Comparison of ENCODE assay signal across 17 cellular contexts in the genomic region with DNA sequence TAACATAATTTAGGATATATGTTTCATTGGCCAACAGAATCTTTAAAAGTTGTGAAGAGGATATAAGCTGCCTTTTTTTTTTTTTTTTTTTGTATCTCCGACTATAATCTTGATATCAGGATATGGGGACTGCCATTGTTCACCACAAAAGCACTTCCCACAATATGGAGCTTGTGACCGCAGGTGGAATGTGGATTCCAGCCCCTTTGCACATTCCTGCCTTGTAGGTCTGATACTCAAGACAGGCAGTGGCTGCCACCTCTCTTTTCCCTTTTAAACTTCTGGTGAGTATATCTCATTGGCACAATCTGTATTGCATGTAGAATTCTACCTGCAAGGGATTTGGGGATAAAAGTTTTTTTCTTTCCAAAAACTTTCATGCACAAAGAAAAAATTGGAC.
DNase-seq lines count a peak whose midpoint lies in the region; ATAC-seq and TF ChIP-seq lines count a peak whose summit lies in the region.
"Had no signal": no experiment of that assay in that cellular context is flagged by ENCODE, and none has a peak within 500 bp of the region (broad histone marks: within the 10 kb centered on the region; RNA-seq: fewer than 3 reads in every experiment).

No MANE protein-coding gene starts in this region.

- no peak overlapping the region for H2BK15ac ChIP-seq in mesendoderm (replicated peaks; ENCODE audit: low read depth)

- H3K9me2 ChIP-seq in GM23338 (ENCODE audit: insufficient read depth): no peaks in the 10 kb centered on the region

- no peak for ATAC-seq in GM23338
- ATAC-seq: A549; CD8-positive, alpha-beta T cell had no signal

- no CpG with 5 or more reads among the region's 2 CpGs for WGBS in mesendoderm (ENCODE audit: extremely low coverage, insufficient coverage, low lambda C conversion rate)

- H3K56ac ChIP-seq in mesendoderm (ENCODE audit: low read length): no peak overlapping the region

- H3K36me3 ChIP-seq in GM23338 (ENCODE audit: insufficient read depth): no peaks in the 10 kb centered on the region
- H3K36me3 ChIP-seq in mesendoderm (ENCODE audit: control insufficient read depth, insufficient read depth, low read length): no peaks in the 10 kb centered on the region
- H3K36me3 ChIP-seq: BLaER1 treated with 17β-estradiol and CSF1 and Interleukin-3, amounts not matched to agents 10 nM and 100 nM had no signal

- no peak overlapping the region for H4K8ac ChIP-seq in mesendoderm (ENCODE audit: low read depth, low read length)

- H3K4me3 Mint-ChIP-seq in GM23338: no peak overlapping the region
- H3K4me3 Mint-ChIP-seq: B cell; CD4-positive, alpha-beta T cell; CD8-positive, alpha-beta T cell had no signal

- no peak overlapping the region for H2BK5ac ChIP-seq in mesendoderm (ENCODE audit: low read length)

- no peaks in the 10 kb centered on the region for H3K9me3 Mint-ChIP-seq in GM23338
- H3K9me3 Mint-ChIP-seq: CD4-positive, alpha-beta T cell; CD8-positive, alpha-beta T cell had no signal

- H3K36me3 Mint-ChIP-seq in GM23338 (ENCODE audit: low read depth): no peaks in the 10 kb centered on the region; the same call in 2 of the 3 replicates
- H3K36me3 Mint-ChIP-seq: CD8-positive, alpha-beta T cell had no signal

- TF ChIP-seq CTCF in GM23338 (conservative IDR thresholded peaks at IDR 0.05; ENCODE audit: low read depth in 2 of 2): no peak
- no peak for TF ChIP-seq CTCF in GM10266 (IDR thresholded peaks at IDR 0.05; ENCODE audit: control insufficient read depth, insufficient read depth, low read depth, missing control alignments)

- no peak overlapping the region for H3K4me2 ChIP-seq in GM23338
- H3K4me2 ChIP-seq in mesendoderm (ENCODE audit: low read length): no peak overlapping the region
- H3K4me2 ChIP-seq: A549; BLaER1 treated with 17β-estradiol and CSF1 and Interleukin-3, amounts not matched to agents 10 nM and 100 nM had no signal

- no peaks in the 10 kb centered on the region for H3F3A ChIP-seq in GM23338 (replicated peaks; ENCODE audit: low read depth)

- H2AFZ ChIP-seq in GM23338: no peak overlapping the region

- H3K4me1 ChIP-seq in GM23338 (ENCODE audit: insufficient read depth) (no peaks in the 10 kb centered on the region; the same call in 1 of the 2 replicates), mesendoderm (ENCODE audit: control insufficient read depth, low read depth, low read length) (no peaks in the 10 kb centered on the region)
- H3K4me1 ChIP-seq: A549, Caco-2 had no signal

- H3K4ac ChIP-seq in mesendoderm (ENCODE audit: low read depth, low read length): no peak overlapping the region

- no peak overlapping the region for H3K18ac ChIP-seq in mesendoderm (ENCODE audit: low read length)

- H3K4me3 ChIP-seq in GM23338 (no peak overlapping the region), mesendoderm (ENCODE audit: low read length) (no peak overlapping the region)
- H3K4me3 ChIP-seq: A549; BLaER1 treated with 17β-estradiol and CSF1 and Interleukin-3, amounts not matched to agents 10 nM and 100 nM had no signal

- H3K23ac ChIP-seq in mesendoderm (ENCODE audit: low read length): no peak overlapping the region

- no peaks in the 10 kb centered on the region for H3K79me1 ChIP-seq in mesendoderm (ENCODE audit: low read length)

- DNase-seq in GM23338 (ENCODE audit: low spot score) (peak; percentile 32), RPMI7951 (ENCODE audit: low read depth) (peak; percentile 2), mesendoderm (peak; percentile 77), GM10266 (ENCODE audit: extremely low spot score) (no peak), COR-L47 (lab: John Stamatoyannopoulos, UW) (no peak)
- DNase-seq: AML-193; Caco-2; Calu3; CD4-positive, alpha-beta T cell; CD8-positive, alpha-beta T cell; DMS79 treated with DMSO at 0.1 percent for 48 hours; GDM1 had no signal

- no peaks in the 10 kb centered on the region for H3K79me2 ChIP-seq in GM23338 (replicated peaks; ENCODE audit: insufficient read depth)
- H3K79me2 ChIP-seq in mesendoderm (ENCODE audit: control insufficient read depth, insufficient read depth, low read length): no peaks in the 10 kb centered on the region

- H2BK120ac ChIP-seq in mesendoderm (ENCODE audit: low read depth, low read length): no peak overlapping the region

- H4K5ac ChIP-seq in mesendoderm (ENCODE audit: low read length): no peak overlapping the region

- H3K27ac Mint-ChIP-seq in GM23338: no peak overlapping the region; the same call in 1 of the 2 replicates
- H3K27ac Mint-ChIP-seq: B cell; CD4-positive, alpha-beta T cell; CD8-positive, alpha-beta T cell had no signal

- peaks cover 2% of the 10 kb centered on the region for H3K27me3 Mint-ChIP-seq in GM23338 (ENCODE audit: insufficient read depth, low read depth, poor library complexity)
- H3K27me3 Mint-ChIP-seq: B cell; CD4-positive, alpha-beta T cell had no signal

- no peak overlapping the region for H2AK5ac ChIP-seq in mesendoderm (ENCODE audit: low read length)

- H3K9ac ChIP-seq in mesendoderm (ENCODE audit: low read length): no peak overlapping the region
- H3K9ac ChIP-seq: BLaER1 treated with 17β-estradiol and CSF1 and Interleukin-3, amounts not matched to agents 10 nM and 100 nM had no signal

- H3K27me3 ChIP-seq in GM23338 (ENCODE audit: insufficient read depth) (no peaks in the 10 kb centered on the region), mesendoderm (ENCODE audit: insufficient read depth, low read length, poor library complexity) (no peaks in the 10 kb centered on the region)
- H3K27me3 ChIP-seq: BLaER1 treated with 17β-estradiol and CSF1 and Interleukin-3, amounts not matched to agents 10 nM and 100 nM had no signal

- H3K4me1 Mint-ChIP-seq in GM23338: peaks cover 13% of the 10 kb centered on the region
- H3K4me1 Mint-ChIP-seq: B cell had no signal

- H3K27ac ChIP-seq in GM23338 (ENCODE audit: low read depth): no peak overlapping the region
- H3K27ac ChIP-seq in mesendoderm (ENCODE audit: low read depth, low read length): no peak overlapping the region
- H3K27ac ChIP-seq: 22Rv1; A549; BLaER1 treated with 17β-estradiol and CSF1 and Interleukin-3, amounts not matched to agents 10 nM and 100 nM; C4-2B had no signal

- H4K20me1 ChIP-seq in GM23338 (replicated peaks; ENCODE audit: insufficient read depth): no peaks in the 10 kb centered on the region
- H4K20me1 ChIP-seq: BLaER1 treated with 17β-estradiol and CSF1 and Interleukin-3, amounts not matched to agents 10 nM and 100 nM had no signal

TF ChIP-seq in GM23338, 12 proteins besides CTCF, POLR2A, EP300 and RAD21 (continues in another document):
- TF ChIP-seq, protein P1, sequence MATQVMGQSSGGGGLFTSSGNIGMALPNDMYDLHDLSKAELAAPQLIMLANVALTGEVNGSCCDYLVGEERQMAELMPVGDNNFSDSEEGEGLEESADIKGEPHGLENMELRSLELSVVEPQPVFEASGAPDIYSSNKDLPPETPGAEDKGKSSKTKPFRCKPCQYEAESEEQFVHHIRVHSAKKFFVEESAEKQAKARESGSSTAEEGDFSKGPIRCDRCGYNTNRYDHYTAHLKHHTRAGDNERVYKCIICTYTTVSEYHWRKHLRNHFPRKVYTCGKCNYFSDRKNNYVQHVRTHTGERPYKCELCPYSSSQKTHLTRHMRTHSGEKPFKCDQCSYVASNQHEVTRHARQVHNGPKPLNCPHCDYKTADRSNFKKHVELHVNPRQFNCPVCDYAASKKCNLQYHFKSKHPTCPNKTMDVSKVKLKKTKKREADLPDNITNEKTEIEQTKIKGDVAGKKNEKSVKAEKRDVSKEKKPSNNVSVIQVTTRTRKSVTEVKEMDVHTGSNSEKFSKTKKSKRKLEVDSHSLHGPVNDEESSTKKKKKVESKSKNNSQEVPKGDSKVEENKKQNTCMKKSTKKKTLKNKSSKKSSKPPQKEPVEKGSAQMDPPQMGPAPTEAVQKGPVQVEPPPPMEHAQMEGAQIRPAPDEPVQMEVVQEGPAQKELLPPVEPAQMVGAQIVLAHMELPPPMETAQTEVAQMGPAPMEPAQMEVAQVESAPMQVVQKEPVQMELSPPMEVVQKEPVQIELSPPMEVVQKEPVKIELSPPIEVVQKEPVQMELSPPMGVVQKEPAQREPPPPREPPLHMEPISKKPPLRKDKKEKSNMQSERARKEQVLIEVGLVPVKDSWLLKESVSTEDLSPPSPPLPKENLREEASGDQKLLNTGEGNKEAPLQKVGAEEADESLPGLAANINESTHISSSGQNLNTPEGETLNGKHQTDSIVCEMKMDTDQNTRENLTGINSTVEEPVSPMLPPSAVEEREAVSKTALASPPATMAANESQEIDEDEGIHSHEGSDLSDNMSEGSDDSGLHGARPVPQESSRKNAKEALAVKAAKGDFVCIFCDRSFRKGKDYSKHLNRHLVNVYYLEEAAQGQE (IDR thresholded peaks at IDR 0.05; ENCODE audit: unreplicated experiment): no peak
- TF ChIP-seq EZH2phosphoT487 (IDR thresholded peaks at IDR 0.05; ENCODE audit: unreplicated experiment): no peak
- TF ChIP-seq JUNB (IDR thresholded peaks at IDR 0.05; ENCODE audit: unreplicated experiment): no peak
- no peak for TF ChIP-seq EZH2 (IDR thresholded peaks at IDR 0.05; ENCODE audit: low read depth, unreplicated experiment)
- TF ChIP-seq ZNF114 (CRISPR knock-in tag; IDR thresholded peaks at IDR 0.05): no peak

Comparison
In these comparisons a context has a peak if more than half of its experiments do, and no peak if none do; other contexts are left out.
1. DNase-seq: peak in GM23338 (single experiment), RPMI7951 (single experiment) and mesendoderm (single experiment); none in GM10266 (single experiment) and COR-L47 (single experiment).